Comparison of ENCODE assay signal across 1 cellular context in the genomic region with DNA sequence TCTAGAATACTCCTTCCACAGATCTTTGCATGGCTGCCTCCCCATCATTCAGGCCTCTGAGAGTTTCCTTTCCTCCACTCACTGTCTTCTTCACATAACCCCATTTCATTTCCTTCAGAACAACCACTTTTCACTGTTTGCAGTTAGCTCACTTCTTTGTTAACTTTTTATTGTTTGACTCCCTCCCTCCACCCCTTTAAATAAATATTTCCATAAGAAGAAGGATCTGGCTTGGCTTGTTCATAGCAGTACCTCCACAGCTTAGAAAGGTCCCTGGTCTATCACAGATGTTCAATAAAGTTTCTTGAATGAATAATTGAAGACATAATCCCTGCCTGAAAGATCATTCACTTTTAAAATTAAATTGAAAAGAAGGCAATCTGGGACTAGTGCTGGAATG.
TF ChIP-seq lines count a peak whose summit lies in the region.

No MANE protein-coding gene starts in this region.

TF ChIP-seq in GM23338, 12 proteins besides CTCF, POLR2A, EP300 and RAD21 (continued from another document):
- TF ChIP-seq, protein P1, sequence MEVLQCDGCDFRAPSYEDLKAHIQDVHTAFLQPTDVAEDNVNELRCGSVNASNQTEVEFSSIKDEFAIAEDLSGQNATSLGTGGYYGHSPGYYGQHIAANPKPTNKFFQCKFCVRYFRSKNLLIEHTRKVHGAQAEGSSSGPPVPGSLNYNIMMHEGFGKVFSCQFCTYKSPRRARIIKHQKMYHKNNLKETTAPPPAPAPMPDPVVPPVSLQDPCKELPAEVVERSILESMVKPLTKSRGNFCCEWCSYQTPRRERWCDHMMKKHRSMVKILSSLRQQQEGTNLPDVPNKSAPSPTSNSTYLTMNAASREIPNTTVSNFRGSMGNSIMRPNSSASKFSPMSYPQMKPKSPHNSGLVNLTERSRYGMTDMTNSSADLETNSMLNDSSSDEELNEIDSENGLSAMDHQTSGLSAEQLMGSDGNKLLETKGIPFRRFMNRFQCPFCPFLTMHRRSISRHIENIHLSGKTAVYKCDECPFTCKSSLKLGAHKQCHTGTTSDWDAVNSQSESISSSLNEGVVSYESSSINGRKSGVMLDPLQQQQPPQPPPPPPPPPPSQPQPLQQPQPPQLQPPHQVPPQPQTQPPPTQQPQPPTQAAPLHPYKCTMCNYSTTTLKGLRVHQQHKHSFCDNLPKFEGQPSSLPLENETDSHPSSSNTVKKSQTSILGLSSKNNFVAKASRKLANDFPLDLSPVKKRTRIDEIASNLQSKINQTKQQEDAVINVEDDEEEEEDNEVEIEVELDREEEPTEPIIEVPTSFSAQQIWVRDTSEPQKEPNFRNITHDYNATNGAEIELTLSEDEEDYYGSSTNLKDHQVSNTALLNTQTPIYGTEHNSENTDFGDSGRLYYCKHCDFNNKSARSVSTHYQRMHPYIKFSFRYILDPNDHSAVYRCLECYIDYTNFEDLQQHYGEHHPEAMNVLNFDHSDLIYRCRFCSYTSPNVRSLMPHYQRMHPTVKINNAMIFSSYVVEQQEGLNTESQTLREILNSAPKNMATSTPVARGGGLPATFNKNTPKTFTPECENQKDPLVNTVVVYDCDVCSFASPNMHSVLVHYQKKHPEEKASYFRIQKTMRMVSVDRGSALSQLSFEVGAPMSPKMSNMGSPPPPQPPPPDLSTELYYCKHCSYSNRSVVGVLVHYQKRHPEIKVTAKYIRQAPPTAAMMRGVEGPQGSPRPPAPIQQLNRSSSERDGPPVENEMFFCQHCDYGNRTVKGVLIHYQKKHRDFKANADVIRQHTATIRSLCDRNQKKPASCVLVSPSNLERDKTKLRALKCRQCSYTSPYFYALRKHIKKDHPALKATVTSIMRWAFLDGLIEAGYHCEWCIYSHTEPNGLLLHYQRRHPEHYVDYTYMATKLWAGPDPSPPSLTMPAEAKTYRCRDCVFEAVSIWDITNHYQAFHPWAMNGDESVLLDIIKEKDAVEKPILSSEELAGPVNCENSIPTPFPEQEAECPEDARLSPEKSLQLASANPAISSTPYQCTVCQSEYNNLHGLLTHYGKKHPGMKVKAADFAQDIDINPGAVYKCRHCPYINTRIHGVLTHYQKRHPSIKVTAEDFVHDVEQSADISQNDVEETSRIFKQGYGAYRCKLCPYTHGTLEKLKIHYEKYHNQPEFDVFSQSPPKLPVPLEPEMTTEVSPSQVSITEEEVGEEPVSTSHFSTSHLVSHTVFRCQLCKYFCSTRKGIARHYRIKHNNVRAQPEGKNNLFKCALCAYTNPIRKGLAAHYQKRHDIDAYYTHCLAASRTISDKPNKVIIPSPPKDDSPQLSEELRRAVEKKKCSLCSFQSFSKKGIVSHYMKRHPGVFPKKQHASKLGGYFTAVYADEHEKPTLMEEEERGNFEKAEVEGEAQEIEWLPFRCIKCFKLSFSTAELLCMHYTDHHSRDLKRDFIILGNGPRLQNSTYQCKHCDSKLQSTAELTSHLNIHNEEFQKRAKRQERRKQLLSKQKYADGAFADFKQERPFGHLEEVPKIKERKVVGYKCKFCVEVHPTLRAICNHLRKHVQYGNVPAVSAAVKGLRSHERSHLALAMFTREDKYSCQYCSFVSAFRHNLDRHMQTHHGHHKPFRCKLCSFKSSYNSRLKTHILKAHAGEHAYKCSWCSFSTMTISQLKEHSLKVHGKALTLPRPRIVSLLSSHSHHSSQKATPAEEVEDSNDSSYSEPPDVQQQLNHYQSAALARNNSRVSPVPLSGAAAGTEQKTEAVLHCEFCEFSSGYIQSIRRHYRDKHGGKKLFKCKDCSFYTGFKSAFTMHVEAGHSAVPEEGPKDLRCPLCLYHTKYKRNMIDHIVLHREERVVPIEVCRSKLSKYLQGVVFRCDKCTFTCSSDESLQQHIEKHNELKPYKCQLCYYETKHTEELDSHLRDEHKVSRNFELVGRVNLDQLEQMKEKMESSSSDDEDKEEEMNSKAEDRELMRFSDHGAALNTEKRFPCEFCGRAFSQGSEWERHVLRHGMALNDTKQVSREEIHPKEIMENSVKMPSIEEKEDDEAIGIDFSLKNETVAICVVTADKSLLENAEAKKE (CRISPR knock-in tag; IDR thresholded peaks at IDR 0.05), result no peak
- TF ChIP-seq CREB1 (CRISPR knock-in tag; IDR thresholded peaks at IDR 0.05; ENCODE audit: low read depth) (no peak), ZNF331 (CRISPR knock-in tag; IDR thresholded peaks at IDR 0.05; ENCODE audit: low read depth) (no peak), JUNB (IDR thresholded peaks at IDR 0.05; ENCODE audit: unreplicated experiment) (no peak), EZH2 (IDR thresholded peaks at IDR 0.05; ENCODE audit: low read depth, unreplicated experiment) (no peak), EZH2phosphoT487 (IDR thresholded peaks at IDR 0.05; ENCODE audit: unreplicated experiment) (no peak), ZNF114 (CRISPR knock-in tag; IDR thresholded peaks at IDR 0.05) (no peak), POLR2AphosphoS5 (IDR thresholded peaks at IDR 0.05; ENCODE audit: low read depth) (no peak)
